Comparison of ENCODE assay signal across 19 cellular contexts in the genomic region with DNA sequence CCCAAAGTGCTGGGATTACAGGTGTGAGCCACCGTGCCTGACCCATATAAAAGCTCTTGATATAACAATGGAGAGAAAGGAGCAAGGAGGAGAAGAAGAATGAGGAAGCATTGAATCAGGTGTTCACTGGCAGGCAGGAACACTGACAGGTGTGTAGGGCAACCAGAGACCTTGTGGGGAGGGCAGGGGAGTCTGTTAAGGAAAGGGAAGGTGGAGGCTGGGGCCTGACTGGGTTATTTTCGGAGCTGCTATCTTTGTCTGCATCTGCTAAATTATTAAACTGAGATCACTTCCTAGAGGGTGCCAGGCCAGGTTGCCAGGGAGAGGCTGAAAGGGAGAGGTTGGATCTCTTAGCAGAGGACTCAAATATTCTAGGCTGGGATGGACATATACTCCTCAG. TPM values are rescaled to one million over a fixed set of nuclear protein-coding genes. Genes with fewer than 3 reads are reported as not detected.
DNase-seq lines count a peak whose midpoint lies in the region; ATAC-seq, FAIRE-seq and TF ChIP-seq lines count a peak whose summit lies in the region.
"Had no signal": no experiment of that assay in that cellular context is flagged by ENCODE, and none has a peak within 500 bp of the region (broad histone marks: within the 10 kb centered on the region; RNA-seq: fewer than 3 reads in every experiment).

No MANE protein-coding gene starts in this region.

- no peak overlapping the region for H2AFZ ChIP-seq in hepatocyte

- DNase-seq in NCI-H2196 (lab: John Stamatoyannopoulos, UW; ENCODE audit: unreplicated experiment) = peak; percentile 63
- DNase-seq in hepatocyte (ENCODE audit: low spot score) = no peak
- peak in 1 of 6 donors; percentile 67 for DNase-seq in pancreas
- DNase-seq in stimulated activated CD4-positive, alpha-beta T cell treated with anti-CD3 and anti-CD28 coated beads, Interleukin-2, amount 100 ng/mL, for 48 hours = no peak
- no peak for DNase-seq in activated T-cell treated with anti-CD3 and anti-CD28 coated beads, Interleukin-2, amount 50 U/mL, for 48 hours
- no peak for DNase-seq in ecto neural progenitor cell (ENCODE audit: low spot score)
- DNase-seq: 8988T, EL, NCI-H1105 treated with DMSO at 0.1 percent for 48 hours, NCI-H187 treated with DMSO at 0.1 percent for 48 hours, NCI-H446, NCI-H69, SHP77 treated with DMSO at 0.1 percent for 48 hours had no signal

- H3K36me3 ChIP-seq in hepatocyte (replicated peaks; ENCODE audit: insufficient read depth, low read depth) = no peaks in the 10 kb centered on the region
- H3K36me3 ChIP-seq in pancreas = no peaks in the 10 kb centered on the region

- H3K4me2 ChIP-seq in hepatocyte = no peak overlapping the region

- H3K4me1 ChIP-seq in hepatocyte (ENCODE audit: insufficient read depth) (peaks cover 13% of the 10 kb centered on the region), pancreas (peaks cover 9 to 14% (median 12%) of the 10 kb centered on the region in 3 donors)

- WGBS in hepatocyte (ENCODE audit: low lambda C conversion rate, missing lambda C conversion rate) = 63% methylated on average over 2 of the region's 2 CpGs
- WGBS in pancreas, 2 donors = 43 to 45% methylated on average over 2 of the region's 2 CpGs

- H3K9me2 ChIP-seq in hepatocyte (replicated peaks; ENCODE audit: insufficient read depth) = no peaks in the 10 kb centered on the region

- H3K9me3 ChIP-seq in hepatocyte (ENCODE audit: low read depth) = no peaks in the 10 kb centered on the region
- no peaks in the 10 kb centered on the region for H3K9me3 ChIP-seq in pancreas

- TF ChIP-seq CTCF in 22Rv1 (IDR thresholded peaks at IDR 0.05) = no peak
- TF ChIP-seq CTCF in hepatocyte (IDR thresholded peaks at IDR 0.05; ENCODE audit: poor library complexity) = no peak
- no peak for TF ChIP-seq CTCF in pancreas (IDR thresholded peaks at IDR 0.05)

- H4K20me1 ChIP-seq in hepatocyte (ENCODE audit: insufficient read depth, poor library complexity, severe bottlenecking) = no peaks in the 10 kb centered on the region

- H3K4me3 ChIP-seq in hepatocyte (no peak overlapping the region), pancreas (no peak overlapping the region)

- no peak for FAIRE-seq in pancreas (lab: Jason Lieb, UNC)

- intact Hi-C loops in pancreas (cut with DNase I) = no loop called here

- H3K27ac ChIP-seq in 22Rv1 (peak overlapping the region; percentile 40), hepatocyte (peak overlapping the region; percentile 20), pancreas (peak overlapping the region in 3 of 4 donors; percentile 13 to 73 (median 72))

- ATAC-seq in pancreas (peak; percentile 32 to 70 (median 68)), HG03108 (IDR thresholded peaks at IDR 0.05; ENCODE audit: unreplicated experiment) (no peak)
- ATAC-seq: SK-N-SH treated with all-trans-retinoic acid at 6 μM for 48 hours had no signal

- H3K27me3 ChIP-seq in hepatocyte (no peaks in the 10 kb centered on the region), pancreas (no peaks in the 10 kb centered on the region)

- no peaks in the 10 kb centered on the region for H3K79me2 ChIP-seq in hepatocyte

RNA-seq across cellular contexts. Expression of a gene that starts 6.8 kb away (rescaled TPM):
- total RNA-seq in hepatocyte = 67.4 and 92.5 TPM in 2 replicates
- 137 and 145 TPM in 2 replicates for polyA plus RNA-seq in hepatocyte
- 10 to 100 TPM; 10.4 to 36.8 (median 18.4) TPM for total RNA-seq in pancreas
- polyA plus RNA-seq in pancreas = 10 to 100 TPM; 42.1 to 48.2 TPM

RNA-seq across cellular contexts. Expression of a gene that starts 26.0 kb away (rescaled TPM):
- total RNA-seq in hepatocyte (21.0 and 26.0 TPM in 2 replicates), pancreas (1 to 10 TPM in 1 of 6 donors, under 1 TPM in 5; 0.08 to 2.0 (median 0.61) TPM)
- polyA plus RNA-seq in hepatocyte (56.0 and 60.7 TPM in 2 replicates), pancreas (1 to 10 TPM; 1.3 to 3.3 TPM)

RNA-seq across cellular contexts. Expression of a gene that starts 26.4 kb away (rescaled TPM):
- total RNA-seq in hepatocyte = 10.5 and 18.1 TPM in 2 replicates
- polyA plus RNA-seq in hepatocyte = 17.2 and 21.9 TPM in 2 replicates
- total RNA-seq in pancreas = 10 to 100 TPM in 2 of 6 donors, 1 to 10 TPM in 4; 7.2 to 11.7 (median 8.9) TPM
- polyA plus RNA-seq in pancreas = 10 to 100 TPM in 1 of 2 donors, 1 to 10 TPM in 1; 8.8 to 13.7 TPM
- total RNA-seq: H4, HT1080, LHCN-M2 had no signal

Comparison
In these comparisons a context has a peak if more than half of its experiments do, and no peak if none do; other contexts are left out.
1. H3K27ac ChIP-seq: peak in every context shown above with its lines; median percentile 72 in pancreas; 40 in 22Rv1; 20 in hepatocyte.